ENCODE assay signal across 13 cellular contexts in the genomic region with DNA sequence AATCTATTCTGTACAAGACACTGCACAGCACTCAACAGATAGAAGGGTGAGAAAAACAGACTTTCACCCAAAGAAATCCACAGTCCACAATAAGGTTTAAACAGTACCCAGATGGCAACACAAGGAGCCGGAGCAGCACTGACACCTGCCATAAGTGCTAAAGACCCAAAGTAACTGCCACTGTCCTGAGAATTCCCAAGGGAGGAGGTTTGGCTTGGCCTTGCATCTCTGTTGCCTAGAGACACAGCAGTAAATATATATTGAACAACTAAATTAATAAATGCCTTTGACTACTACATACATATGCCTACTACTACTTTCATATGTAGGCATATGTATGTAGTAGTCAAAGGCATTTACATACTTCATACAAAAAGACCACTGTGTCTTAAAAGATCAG.
DNase-seq lines count a peak whose midpoint lies in the region; ATAC-seq, FAIRE-seq and TF ChIP-seq lines count a peak whose summit lies in the region.
"Had no signal": no experiment of that assay in that cellular context is flagged by ENCODE, and none has a peak within 500 bp of the region (broad histone marks: within the 10 kb centered on the region; RNA-seq: fewer than 3 reads in every experiment).

No MANE protein-coding gene starts in this region.

- H3K36me3 Mint-ChIP-seq in activated B cell treated with CpG ODN at 0.5 μM for 24 hours (ENCODE audit: low read depth) (peaks cover 5% of the 10 kb centered on the region), natural killer cell (no peaks in the 10 kb centered on the region)

- ATAC-seq in activated B cell treated with CpG ODN at 0.5 μM for 24 hours (ENCODE audit: low read depth) (peak; percentile 25), natural killer cell (peak in 2 of 3 donors; percentile 13 to 14), HG03442 (IDR thresholded peaks at IDR 0.05; ENCODE audit: unreplicated experiment) (no peak)
- ATAC-seq: A549 had no signal

- intact Hi-C loops in activated B cell treated with CpG ODN at 0.5 μM for 24 hours (cut with micrococcal nuclease) (loop anchor here (1.0 to 10.0 kb wide), 11 partner anchors 20 to 652 kb away; a partner anchor contains a TSS), natural killer cell (cut with micrococcal nuclease) (loop anchor here (1.0 to 10.0 kb wide), 5 partner anchors 26 to 72 kb away; a partner anchor contains a TSS)

- H3K9me3 Mint-ChIP-seq in activated B cell treated with CpG ODN at 0.5 μM for 24 hours (no peaks in the 10 kb centered on the region), natural killer cell (peaks cover 0 to 3% of the 10 kb centered on the region in 2 donors)

- H3K27ac Mint-ChIP-seq in activated B cell treated with CpG ODN at 0.5 μM for 24 hours (peak overlapping the region; percentile 92), natural killer cell (peak overlapping the region; percentile 89 to 91)

- no peak overlapping the region for H3K4me3 ChIP-seq in HL-60 (replicated peaks; ENCODE audit: insufficient read depth, low read length)
- H3K4me3 ChIP-seq: A549, thoracic aorta had no signal

- H3K27me3 ChIP-seq in HL-60 (ENCODE audit: insufficient read depth, poor library complexity, severe bottlenecking), result no peaks in the 10 kb centered on the region

- H3K4me1 Mint-ChIP-seq in activated B cell treated with CpG ODN at 0.5 μM for 24 hours (peaks cover 90% of the 10 kb centered on the region), natural killer cell (peaks cover 75 to 83% of the 10 kb centered on the region in 2 donors)

- TF ChIP-seq CTCF in HL-60 (IDR thresholded peaks at IDR 0.05; ENCODE audit: insufficient read depth, low read length), result no peak
- no peak for TF ChIP-seq CTCF in activated B cell treated with CpG ODN at 0.5 μM for 24 hours (IDR thresholded peaks at IDR 0.05)
- TF ChIP-seq CTCF in natural killer cell (IDR thresholded peaks at IDR 0.05), result no peak

- peak overlapping the region; percentile 33 for H3K4me3 Mint-ChIP-seq in activated B cell treated with CpG ODN at 0.5 μM for 24 hours
- peak overlapping the region; percentile 70 for H3K4me3 Mint-ChIP-seq in natural killer cell

- POLR2A ChIA-PET in activated B cell treated with CpG ODN at 0.5 μM for 24 hours (lab: Charles Lee), result interaction anchor here (1.0 to 1.6 kb wide), 9 partner anchors 20 to 101 kb away, joined by 3 to 11 read pairs (median 4); a partner anchor contains a TSS

- no peak for FAIRE-seq in frontal cortex (lab: Jason Lieb, UNC)
- FAIRE-seq: A549 had no signal

- peak; percentile 51 for DNase-seq in NCI-H82 (lab: John Stamatoyannopoulos, UW)
- no peak for DNase-seq in NCI-H82 treated with DMSO at 0.1 percent for 48 hours (lab: John Stamatoyannopoulos, UW; ENCODE audit: unreplicated experiment)
- DNase-seq in HL-60 (ENCODE audit: low read depth in 1 of 2, low spot score in 1 of 2), result no peak
- DNase-seq in activated B cell treated with CpG ODN at 0.5 μM for 24 hours, result no peak
- DNase-seq in natural killer cell, result no peak
- no peak for DNase-seq in frontal cortex (ENCODE audit: low spot score in 2 of 2)
- no peak for DNase-seq in DMS79 (lab: John Stamatoyannopoulos, UW)
- DNase-seq: NCI-H187; NK-92 treated with Interleukin-12 subunit alpha and Interleukin-12 subunit beta, amount 100 ng/mL, for 24 hours; SIG-M5 had no signal

- no peaks in the 10 kb centered on the region for H3K27me3 Mint-ChIP-seq in activated B cell treated with CpG ODN at 0.5 μM for 24 hours
- H3K27me3 Mint-ChIP-seq in natural killer cell (ENCODE audit: low read depth in 2 of 2), result no peaks in the 10 kb centered on the region

- H3K27ac ChIP-seq in HL-60 (replicated peaks), result peak overlapping the region; percentile 70
- H3K27ac ChIP-seq: A549, thoracic aorta had no signal

- CTCF ChIA-PET in activated B cell treated with CpG ODN at 0.5 μM for 24 hours (lab: Charles Lee), result interaction anchor here (1.3 to 1.8 kb wide), 2 partner anchors 36 to 115 kb away, joined by 4 to 7 read pairs; no protein-coding TSS in a partner anchor
